In genomic region chr1:32073387-32074229, GRCh38 we compare ENCODE assay signal across 8 cellular contexts. TPM values are rescaled to one million over a fixed set of nuclear protein-coding genes. Genes with fewer than 3 reads are reported as not detected.
DNase-seq lines count a peak whose midpoint lies in the region; ATAC-seq and TF ChIP-seq lines count a peak whose summit lies in the region.

No MANE protein-coding gene starts in this region.

- H3K4me2 ChIP-seq in GM23248 (ENCODE audit: unreplicated experiment), result peak overlapping the region; percentile 87

- ATAC-seq in activated T-helper 17 cell treated with anti-CD3 and anti-CD28 coated beads, Interleukin-2, amount 50 U/mL, for 72 hours (replicated peaks), result no peak
- ATAC-seq in HG02763 (IDR thresholded peaks at IDR 0.05; ENCODE audit: unreplicated experiment), result no peak

- H3K79me2 ChIP-seq in GM23248 (ENCODE audit: insufficient read depth), result peaks cover 19% of the 10 kb centered on the region

- TF ChIP-seq CTCF in AG09309 (IDR thresholded peaks at IDR 0.05; ENCODE audit: control insufficient read depth, insufficient read depth, low read depth, low read length, missing control alignments), result no peak

- H3K4me3 Mint-ChIP-seq in activated T-helper 17 cell treated with anti-CD3 and anti-CD28 coated beads, Interleukin-2, amount 50 U/mL, for 72 hours, result peak overlapping the region; percentile 89

- H3K36me3 ChIP-seq in GM23248 (ENCODE audit: low read depth) (peaks cover 16% of the 10 kb centered on the region), iPS-15b (ENCODE audit: control insufficient read depth, insufficient read depth, low read length) (peaks cover 20% of the 10 kb centered on the region), subcutaneous abdominal adipose tissue (ENCODE audit: control insufficient read depth in 5 of 5, insufficient read depth in 5 of 5, low read length in 5 of 5) (peaks cover 0 to 34% (median 33%) of the 10 kb centered on the region in 5 donors)

- no peaks in the 10 kb centered on the region for H3K9me3 Mint-ChIP-seq in activated T-helper 17 cell treated with anti-CD3 and anti-CD28 coated beads, Interleukin-2, amount 50 U/mL, for 72 hours

- H3K4me1 ChIP-seq in GM23248 (ENCODE audit: insufficient read depth) (peaks cover 24% of the 10 kb centered on the region), iPS-15b (ENCODE audit: control insufficient read depth, insufficient read depth, low read length) (peaks cover 16% of the 10 kb centered on the region), subcutaneous abdominal adipose tissue (ENCODE audit: control insufficient read depth in 5 of 5, insufficient read depth in 5 of 5, low read length in 5 of 5) (peaks cover 3 to 32% (median 23%) of the 10 kb centered on the region in 5 donors)

- peaks cover 29% of the 10 kb centered on the region for H3K4me1 Mint-ChIP-seq in activated T-helper 17 cell treated with anti-CD3 and anti-CD28 coated beads, Interleukin-2, amount 50 U/mL, for 72 hours

- peak overlapping the region; percentile 81 for H2AFZ ChIP-seq in GM23248

- H3K36me3 Mint-ChIP-seq in activated T-helper 17 cell treated with anti-CD3 and anti-CD28 coated beads, Interleukin-2, amount 50 U/mL, for 72 hours (ENCODE audit: low read depth), result peaks cover 53% of the 10 kb centered on the region

- in situ Hi-C loops in GM23248 (cut with MboI), result no loop called here

- no peaks in the 10 kb centered on the region for H3K27me3 Mint-ChIP-seq in activated T-helper 17 cell treated with anti-CD3 and anti-CD28 coated beads, Interleukin-2, amount 50 U/mL, for 72 hours

- peak overlapping the region; percentile 89 for H3K27ac Mint-ChIP-seq in activated T-helper 17 cell treated with anti-CD3 and anti-CD28 coated beads, Interleukin-2, amount 50 U/mL, for 72 hours

- peaks cover 22% of the 10 kb centered on the region for H3F3A ChIP-seq in GM23248 (ENCODE audit: insufficient read depth)

- H3K27ac ChIP-seq in GM23248 (peak overlapping the region; percentile 75), subcutaneous abdominal adipose tissue (ENCODE audit: low read depth, low read length) (peak overlapping the region; percentile 89)

- WGBS in GM23248 (ENCODE audit: low coverage in 1 of 2, low lambda C conversion rate in 2 of 2, missing lambda C conversion rate in 2 of 2), 2 experiments, result 30 to 44% methylated on average over 16 to 22 of the region's 22 CpGs

- DNase-seq in AG09309 (ENCODE audit: low read depth), result no peak
- DNase-seq in GM23248, result no peak
- no peak for DNase-seq in EL
- no peak for DNase-seq in NCI-H1048 (lab: John Stamatoyannopoulos, UW)

- H3K9me3 ChIP-seq in GM23248 (ENCODE audit: low read depth), result no peaks in the 10 kb centered on the region
- no peaks in the 10 kb centered on the region for H3K9me3 ChIP-seq in iPS-15b (ENCODE audit: control insufficient read depth, insufficient read depth, low read length)
- H3K9me3 ChIP-seq in subcutaneous abdominal adipose tissue (ENCODE audit: control insufficient read depth in 5 of 5, low read length in 5 of 5), result no peaks in the 10 kb centered on the region

- H4K20me1 ChIP-seq in GM23248 (ENCODE audit: insufficient read depth), result no peaks in the 10 kb centered on the region

- H3K9me2 ChIP-seq in GM23248 (ENCODE audit: insufficient read depth), result no peaks in the 10 kb centered on the region

- H3K27me3 ChIP-seq in GM23248 (replicated peaks; ENCODE audit: insufficient read depth) (no peaks in the 10 kb centered on the region), iPS-15b (ENCODE audit: control insufficient read depth, insufficient read depth, low read length) (no peaks in the 10 kb centered on the region), subcutaneous abdominal adipose tissue (ENCODE audit: control insufficient read depth in 5 of 5, insufficient read depth in 4 of 5, low read length in 5 of 5) (no peaks in the 10 kb centered on the region)

- peak overlapping the region; percentile 97 for H3K4me3 ChIP-seq in AG09309 (ENCODE audit: control insufficient read depth, low read depth, low read length)
- peak overlapping the region; percentile 85 for H3K4me3 ChIP-seq in GM23248
- H3K4me3 ChIP-seq in iPS-15b (ENCODE audit: low read depth, low read length), result peak overlapping the region; percentile 89
- H3K4me3 ChIP-seq in subcutaneous abdominal adipose tissue (ENCODE audit: low read depth in 1 of 5, low read length in 5 of 5), result peak overlapping the region; percentile 82 to 97 (median 88)

- H3K9ac ChIP-seq in GM23248 (peak overlapping the region; percentile 80), iPS-15b (ENCODE audit: low read depth, low read length) (no peak overlapping the region), subcutaneous abdominal adipose tissue (ENCODE audit: low read length in 5 of 5) (peak overlapping the region; percentile 38 to 80 (median 66))

RNA-seq across cellular contexts. Expression of gene TMEM39B, which starts 0.9 kb away (rescaled TPM):
- 5.7 and 6.8 TPM in 2 replicates for total RNA-seq in GM23248 (2014; rRNA removed; shearing (Covaris generic))
- polyA plus RNA-seq in GM23248 (2016; fragmentation: Nextera tagmentation; extraction: Ambion mirVana), result 21.4 and 24.1 TPM in 2 replicates
- 10 to 100 TPM; 26.2 to 34.4 TPM for total RNA-seq in activated T-helper 17 cell treated with anti-CD3 and anti-CD28 coated beads, Interleukin-2, amount 50 U/mL, for 72 hours

RNA-seq across cellular contexts. Expression of gene KPNA6, which starts 34.2 kb away (rescaled TPM):
- total RNA-seq in GM23248 (2014; rRNA removed; shearing (Covaris generic)), result 52.9 and 56.0 TPM in 2 replicates
- polyA plus RNA-seq in GM23248 (2016; fragmentation: Nextera tagmentation; extraction: Ambion mirVana), result 38.3 and 39.9 TPM in 2 replicates
- total RNA-seq in activated T-helper 17 cell treated with anti-CD3 and anti-CD28 coated beads, Interleukin-2, amount 50 U/mL, for 72 hours, result 10 to 100 TPM; 61.8 to 77.1 TPM

RNA-seq across cellular contexts. Expression of gene KHDRBS1, which starts 59.9 kb away (rescaled TPM):
- total RNA-seq in GM23248 (2014; rRNA removed; shearing (Covaris generic)), result 41.7 and 50.6 TPM in 2 replicates
- 65.7 and 68.6 TPM in 2 replicates for polyA plus RNA-seq in GM23248 (2016; fragmentation: Nextera tagmentation; extraction: Ambion mirVana)
- 100 to 1,000 TPM; 140 to 177 TPM for total RNA-seq in activated T-helper 17 cell treated with anti-CD3 and anti-CD28 coated beads, Interleukin-2, amount 50 U/mL, for 72 hours
